ENCODE assay signal across 13 cellular contexts in genomic region chrX:19852014-19853005, GRCh38. TPM values are rescaled to one million over a fixed set of nuclear protein-coding genes. Genes with fewer than 3 reads are reported as not detected.
DNase-seq lines count a peak whose midpoint lies in the region; ATAC-seq and TF ChIP-seq lines count a peak whose summit lies in the region.
"Had no signal": no experiment of that assay in that cellular context is flagged by ENCODE, and none has a peak within 500 bp of the region (broad histone marks: within the 10 kb centered on the region; RNA-seq: fewer than 3 reads in every experiment).

No MANE protein-coding gene starts in this region.

- H3K9ac ChIP-seq in DND-41 (ENCODE audit: low read depth, low read length) (no peak overlapping the region), PC-3 (ENCODE audit: low read length) (no peak overlapping the region), mesendoderm (ENCODE audit: low read length) (no peak overlapping the region)

- no peaks in the 10 kb centered on the region for H3F3A ChIP-seq in PC-3 (ENCODE audit: low read length, unreplicated experiment)

- H3K36me3 ChIP-seq in DND-41 (ENCODE audit: insufficient read depth, low read length), result peaks cover 10% of the 10 kb centered on the region; the same call in 1 of the 2 replicates
- H3K36me3 ChIP-seq in PC-3 (ENCODE audit: low read depth, low read length), result no peaks in the 10 kb centered on the region
- H3K36me3 ChIP-seq in mesendoderm (ENCODE audit: control insufficient read depth, insufficient read depth, low read length), result no peaks in the 10 kb centered on the region
- H3K36me3 ChIP-seq: tibial nerve had no signal

- no peak overlapping the region for H3K4ac ChIP-seq in mesendoderm (ENCODE audit: low read depth, low read length)

- no peak overlapping the region for H4K5ac ChIP-seq in mesendoderm (ENCODE audit: low read length)

- no peak overlapping the region for H2BK120ac ChIP-seq in mesendoderm (ENCODE audit: low read depth, low read length)

- POLR2A ChIA-PET in PC-3 (lab: Charles Lee; ENCODE audit: unreplicated experiment), result no interaction called here

- H3K4me2 ChIP-seq in DND-41 (ENCODE audit: insufficient read depth, low read length) (no peak overlapping the region), PC-3 (ENCODE audit: low read length) (no peak overlapping the region), mesendoderm (ENCODE audit: low read length) (no peak overlapping the region)

- H3K79me2 ChIP-seq in DND-41 (ENCODE audit: insufficient read depth, low read length), result peaks cover 90% of the 10 kb centered on the region
- H3K79me2 ChIP-seq in PC-3 (ENCODE audit: low read length), result no peaks in the 10 kb centered on the region
- H3K79me2 ChIP-seq in mesendoderm (ENCODE audit: control insufficient read depth, insufficient read depth, low read length), result no peaks in the 10 kb centered on the region

- H3K9me2 ChIP-seq in PC-3 (replicated peaks; ENCODE audit: low read length), result no peaks in the 10 kb centered on the region

- H2BK5ac ChIP-seq in mesendoderm (ENCODE audit: low read length), result no peak overlapping the region

- H3K18ac ChIP-seq in mesendoderm (ENCODE audit: low read length), result no peak overlapping the region

- H3K27me3 ChIP-seq in DND-41 (ENCODE audit: insufficient read depth, low read length, poor library complexity) (no peaks in the 10 kb centered on the region), PC-3 (ENCODE audit: low read length) (no peaks in the 10 kb centered on the region), mesendoderm (ENCODE audit: insufficient read depth, low read length, poor library complexity) (no peaks in the 10 kb centered on the region)
- H3K27me3 ChIP-seq: tibial nerve had no signal

- ATAC-seq in DND-41 (ENCODE audit: insufficient read depth, low read depth) (no peak), PC-3 (peak; percentile 57)

- H3K9me3 ChIP-seq in DND-41 (ENCODE audit: insufficient read depth, low read length, severe bottlenecking) (no peaks in the 10 kb centered on the region), PC-3 (ENCODE audit: low read length) (no peaks in the 10 kb centered on the region)
- H3K9me3 ChIP-seq: tibial nerve had no signal

- H3K4me1 ChIP-seq in DND-41 (ENCODE audit: insufficient read depth, low read length) (peaks cover 23% of the 10 kb centered on the region), PC-3 (ENCODE audit: insufficient read depth, low read length) (peaks cover 6% of the 10 kb centered on the region), mesendoderm (ENCODE audit: control insufficient read depth, low read depth, low read length) (no peaks in the 10 kb centered on the region)
- H3K4me1 ChIP-seq: tibial nerve had no signal

- H2AK5ac ChIP-seq in mesendoderm (ENCODE audit: low read length), result no peak overlapping the region

- DNase-seq in DND-41 (no peak), PC-3 (peak; percentile 44), fibroblast of gingiva (ENCODE audit: low read depth) (peak; percentile 8), mesendoderm (peak; percentile 36), HuH-7 (ENCODE audit: low spot score) (no peak), NCI-H510A (lab: John Stamatoyannopoulos, UW) (no peak), NCI-H187 (lab: John Stamatoyannopoulos, UW) (no peak)
- no peak for DNase-seq in activated effector memory CD4-positive, alpha-beta T cell treated with anti-CD3 and anti-CD28 coated beads, Interleukin-2, amount 50 U/mL, for 16 hours
- DNase-seq: HFFc6, NCI-H524 treated with DMSO at 0.1 percent for 48 hours, SIG-M5 had no signal

- no peak overlapping the region for H2AFZ ChIP-seq in DND-41 (ENCODE audit: low read depth, low read length)
- H2AFZ ChIP-seq in PC-3 (ENCODE audit: low read length), result no peak overlapping the region

- CTCF ChIA-PET in PC-3 (lab: Charles Lee), result no interaction called here

- H3K4me3 ChIP-seq in DND-41 (ENCODE audit: low read depth in 1 of 2, low read length in 2 of 2) (no peak overlapping the region), PC-3 (ENCODE audit: low read length) (no peak overlapping the region), mesendoderm (ENCODE audit: low read length) (no peak overlapping the region)
- H3K4me3 ChIP-seq: tibial nerve had no signal

- no peak overlapping the region for H3K56ac ChIP-seq in mesendoderm (ENCODE audit: low read length)

- H3K23ac ChIP-seq in mesendoderm (ENCODE audit: low read length), result no peak overlapping the region

- no peak overlapping the region for H2BK15ac ChIP-seq in mesendoderm (replicated peaks; ENCODE audit: low read depth)

- no peak overlapping the region for H4K8ac ChIP-seq in mesendoderm (ENCODE audit: low read depth, low read length)

- H3K27ac ChIP-seq in DND-41 (ENCODE audit: low read length), result peak overlapping the region; percentile 32; the same call in 1 of the 2 replicates
- no peak overlapping the region for H3K27ac ChIP-seq in PC-3 (ENCODE audit: low read length)
- H3K27ac ChIP-seq in mesendoderm (ENCODE audit: low read depth, low read length), result no peak overlapping the region
- H3K27ac ChIP-seq: C4-2B, tibial nerve had no signal

- BruUV-seq in PC-3 (replicated peaks; lab: Mats Ljungman, UMichigan), result no TSS peak

- H4K20me1 ChIP-seq in DND-41 (ENCODE audit: insufficient read depth, low read length) (peaks cover 5% of the 10 kb centered on the region), PC-3 (ENCODE audit: low read length) (no peaks in the 10 kb centered on the region)

- H3K79me1 ChIP-seq in mesendoderm (ENCODE audit: low read length), result no peaks in the 10 kb centered on the region

- TF ChIP-seq CTCF in DND-41 (IDR thresholded peaks at IDR 0.05; ENCODE audit: borderline replicate concordance, extremely low read depth, low read length, poor library complexity, severe bottlenecking) (no peak), PC-3 (conservative IDR thresholded peaks at IDR 0.05; ENCODE audit: low read depth, low read length) (no peak)

- no CpG with 5 or more reads among the region's 13 CpGs for WGBS in mesendoderm (ENCODE audit: extremely low coverage, insufficient coverage, low lambda C conversion rate)

- intact Hi-C loops in PC-3 (cut with micrococcal nuclease), result no loop called here

RNA-seq across cellular contexts. Expression of gene SH3KBP1, which starts 35.1 kb away (rescaled TPM):
- total RNA-seq in PC-3 (2014; rRNA removed), result 20.7 and 24.5 TPM in 2 replicates
- polyA plus RNA-seq in mesendoderm (2013, experiment 1 of 2), result 10.9 TPM
- 12.4 TPM for polyA plus RNA-seq in mesendoderm (2013, experiment 2 of 2)

Comparison
In these comparisons a context has a peak if more than half of its experiments do, and no peak if none do; other contexts are left out.
1. DNase-seq: peak in PC-3 (single experiment), fibroblast of gingiva (single experiment) and mesendoderm (single experiment); none in DND-41 (single experiment), HuH-7 (single experiment), NCI-H510A (single experiment), NCI-H187 (0 of 2) and activated effector memory CD4-positive, alpha-beta T cell treated with anti-CD3 and anti-CD28 coated beads, Interleukin-2, amount 50 U/mL, for 16 hours (single experiment).